Comparison of ENCODE assay signal across 18 cellular contexts in genomic region chr15:70026991-70027390, GRCh38.
"Had no signal": no experiment of that assay in that cellular context is flagged by ENCODE, and none has a peak within 500 bp of the region (broad histone marks: within the 10 kb centered on the region; RNA-seq: fewer than 3 reads in every experiment).

No MANE protein-coding gene starts in this region.

- DNase-seq: KBM-7, MV-4-11, NCI-H1048, NCI-H1105, NCI-H1417, NCI-H1436 treated with DMSO at 0.1 percent for 48 hours, NCI-H1694, NCI-H187 treated with DMSO at 0.1 percent for 48 hours, NCI-H2081, NCI-H2107, NCI-H226, NCI-H446, NCI-H510A, NCI-H524 treated with DMSO at 0.1 percent for 48 hours, NCI-H774, SHP77, SK-N-SH had no signal

- H3K9ac ChIP-seq: SK-N-SH had no signal

- H3K9me3 ChIP-seq: SK-N-SH had no signal

- FAIRE-seq: RCC 7860 had no signal
